Comparison of ENCODE assay signal across 9 cellular contexts in genomic region chr5:109479260-109479860, GRCh38.
DNase-seq lines count a peak whose midpoint lies in the region; ATAC-seq, FAIRE-seq and TF ChIP-seq lines count a peak whose summit lies in the region.
"Had no signal": no experiment of that assay in that cellular context is flagged by ENCODE, and none has a peak within 500 bp of the region (broad histone marks: within the 10 kb centered on the region; RNA-seq: fewer than 3 reads in every experiment).

No MANE protein-coding gene starts in this region.

- no peak overlapping the region for H3K4me2 ChIP-seq in OCI-LY1 (ENCODE audit: low read length)

- H2AFZ ChIP-seq in OCI-LY1 (ENCODE audit: low read length), result no peak overlapping the region

- no peaks in the 10 kb centered on the region for H3K79me2 ChIP-seq in OCI-LY1 (ENCODE audit: insufficient read depth, low read length)

- H3K27ac Mint-ChIP-seq in activated CD4-positive, alpha-beta T cell treated with anti-CD3 and anti-CD28 coated beads, Interleukin-2, amount 10 ng/mL, durations not matched to agents 24 days and 14 days, result no peak overlapping the region

- H3K9me3 ChIP-seq in AG04450 (ENCODE audit: control insufficient read depth, insufficient read depth, low read length) (no peaks in the 10 kb centered on the region), OCI-LY1 (ENCODE audit: low read length) (peaks cover 3% of the 10 kb centered on the region; the same call in 1 of the 2 replicates)
- H3K9me3 ChIP-seq: neutrophil had no signal

- H3K36me3 ChIP-seq in OCI-LY1 (ENCODE audit: insufficient read depth, low read length), result no peaks in the 10 kb centered on the region
- H3K36me3 ChIP-seq: neutrophil had no signal

- no peak for FAIRE-seq in urothelium cell line (lab: Jason Lieb, UNC)

- no peaks in the 10 kb centered on the region for H3K4me1 Mint-ChIP-seq in activated CD4-positive, alpha-beta T cell treated with anti-CD3 and anti-CD28 coated beads, Interleukin-2, amount 10 ng/mL, durations not matched to agents 24 days and 14 days

- H3K9ac ChIP-seq in OCI-LY1 (ENCODE audit: low read length), result no peak overlapping the region

- H3K4me3 ChIP-seq in AG04450 (ENCODE audit: low read depth, low read length) (no peak overlapping the region), OCI-LY1 (ENCODE audit: low read depth, low read length, poor library complexity, severe bottlenecking) (no peak overlapping the region), fibroblast of mammary gland (ENCODE audit: control insufficient read depth, low read depth, low read length) (no peak overlapping the region)

- H3K27me3 ChIP-seq in AG04450 (ENCODE audit: control insufficient read depth, insufficient read depth, low read length) (no peaks in the 10 kb centered on the region), OCI-LY1 (ENCODE audit: insufficient read depth, low read length) (no peaks in the 10 kb centered on the region)
- H3K27me3 ChIP-seq: neutrophil had no signal

- no peaks in the 10 kb centered on the region for H3K9me3 Mint-ChIP-seq in activated CD4-positive, alpha-beta T cell treated with anti-CD3 and anti-CD28 coated beads, Interleukin-2, amount 10 ng/mL, durations not matched to agents 24 days and 14 days

- CTCF ChIA-PET in AG04450 (lab: Charles Lee), result interaction anchor here (0.6 to 3.3 kb wide), 4 partner anchors 9 to 837 kb away, joined by 3 to 10 read pairs (median 4); no protein-coding TSS in a partner anchor

- H3F3A ChIP-seq in OCI-LY1 (ENCODE audit: insufficient read depth, low read length), result no peaks in the 10 kb centered on the region

- no peak overlapping the region for H3K4me3 Mint-ChIP-seq in activated CD4-positive, alpha-beta T cell treated with anti-CD3 and anti-CD28 coated beads, Interleukin-2, amount 10 ng/mL, durations not matched to agents 24 days and 14 days

- peak; percentile 53 for TF ChIP-seq CTCF in AG04450 (IDR thresholded peaks at IDR 0.05; ENCODE audit: low read depth, low read length)
- peak; percentile 69 for TF ChIP-seq CTCF in OCI-LY1 (IDR thresholded peaks at IDR 0.05; ENCODE audit: low read length)
- TF ChIP-seq CTCF in fibroblast of mammary gland (conservative IDR thresholded peaks at IDR 0.05; ENCODE audit: control insufficient read depth, insufficient read depth, low read depth, low read length), result peak; percentile 45

- peak; percentile 67 for ATAC-seq in GM19043 (IDR thresholded peaks at IDR 0.05; ENCODE audit: low read depth, unreplicated experiment)

- no peaks in the 10 kb centered on the region for H4K20me1 ChIP-seq in OCI-LY1 (ENCODE audit: insufficient read depth, low read length)

- intact Hi-C loops in activated CD4-positive, alpha-beta T cell treated with anti-CD3 and anti-CD28 coated beads, Interleukin-2, amount 10 ng/mL, durations not matched to agents 24 days and 14 days (cut with micrococcal nuclease), result loop anchor here (10.0 kb wide), 1 partner anchor 955 kb away; no protein-coding TSS in a partner anchor

- POLR2A ChIA-PET in AG04450 (lab: Yijun Ruan, JAX), result no interaction called here

- no peaks in the 10 kb centered on the region for H3K4me1 ChIP-seq in OCI-LY1 (ENCODE audit: insufficient read depth, low read length, severe bottlenecking)

- H3K27ac ChIP-seq in AG04450 (ENCODE audit: low read depth, low read length), result no peak overlapping the region
- H3K27ac ChIP-seq in OCI-LY1 (ENCODE audit: low read depth, low read length, poor library complexity, severe bottlenecking), result no peak overlapping the region
- H3K27ac ChIP-seq: neutrophil had no signal

- H3K9me2 ChIP-seq in OCI-LY1 (ENCODE audit: low read depth, low read length), result no peaks in the 10 kb centered on the region

- peaks cover 4% of the 10 kb centered on the region for H3K27me3 Mint-ChIP-seq in activated CD4-positive, alpha-beta T cell treated with anti-CD3 and anti-CD28 coated beads, Interleukin-2, amount 10 ng/mL, durations not matched to agents 24 days and 14 days

- no peak for DNase-seq in AG04450 (ENCODE audit: low read depth, low spot score)
- peak; percentile 43 for DNase-seq in fibroblast of mammary gland (ENCODE audit: low read depth)
- no peak for DNase-seq in ecto neural progenitor cell (ENCODE audit: low spot score)
- DNase-seq in NCI-H2081 (lab: John Stamatoyannopoulos, UW), result no peak
- DNase-seq in urothelium cell line (ENCODE audit: low spot score), result no peak
- no peak for DNase-seq in activated CD4-positive, alpha-beta T cell treated with anti-CD3 and anti-CD28 coated beads, Interleukin-2, amount 10 ng/mL, durations not matched to agents 24 days and 14 days

- no peaks in the 10 kb centered on the region for H3K36me3 Mint-ChIP-seq in activated CD4-positive, alpha-beta T cell treated with anti-CD3 and anti-CD28 coated beads, Interleukin-2, amount 10 ng/mL, durations not matched to agents 24 days and 14 days (ENCODE audit: low read depth)
